In genomic region chr6:107958689-107959362, GRCh38 we compare ENCODE assay signal across 8 cellular contexts. TPM values are rescaled to one million over a fixed set of nuclear protein-coding genes. Genes with fewer than 3 reads are reported as not detected.
DNase-seq lines count a peak whose midpoint lies in the region; FAIRE-seq and TF ChIP-seq lines count a peak whose summit lies in the region.
"Not testable (repeated sequence)": the region's sequence is repeated elsewhere in the genome, so short reads cannot be mapped to it uniquely, and the experiment has no call there.

No MANE protein-coding gene starts in this region.

- FAIRE-seq in kidney (lab: Jason Lieb, UNC) = not testable (repeated sequence)

- H3K27ac ChIP-seq in kidney (ENCODE audit: low read depth in 2 of 2, low read length in 2 of 2) = peak overlapping the region in 1 of 2 donors; percentile 32
- H3K27ac ChIP-seq in neural progenitor cell; subcutaneous abdominal adipose tissue (ENCODE audit: low read depth, low read length): not testable (repeated sequence)

- TF ChIP-seq CTCF in CD14-positive monocyte (IDR thresholded peaks at IDR 0.05); epithelial cell of esophagus (IDR thresholded peaks at IDR 0.05; ENCODE audit: insufficient read depth, low read depth, low read length, missing control alignments); kidney (IDR thresholded peaks at IDR 0.05; ENCODE audit: borderline replicate concordance, extremely low read depth, insufficient read depth); neural progenitor cell (IDR thresholded peaks at IDR 0.05): not testable (repeated sequence)

- H2AFZ ChIP-seq in neural progenitor cell (replicated peaks) = peak overlapping the region; percentile 98

- peaks cover 28% of the 10 kb centered on the region for H4K20me1 ChIP-seq in neural progenitor cell (ENCODE audit: low read depth)

- H3K27me3 ChIP-seq in adipocyte (replicated peaks; ENCODE audit: control insufficient read depth, insufficient read depth, low read length); neural progenitor cell; subcutaneous abdominal adipose tissue (ENCODE audit: control insufficient read depth in 5 of 5, insufficient read depth in 4 of 5, low read length in 5 of 5): not testable (repeated sequence)

- H3F3A ChIP-seq in neural progenitor cell (ENCODE audit: low read depth) = peaks cover 19% of the 10 kb centered on the region

- H3K79me2 ChIP-seq in neural progenitor cell (ENCODE audit: low read depth) = peaks cover 41% of the 10 kb centered on the region

- H3K36me3 ChIP-seq in adipocyte (ENCODE audit: control insufficient read depth, insufficient read depth, low read length, severe bottlenecking); kidney (ENCODE audit: control insufficient read depth in 1 of 2, insufficient read depth in 2 of 2, low read length in 2 of 2); neural progenitor cell; subcutaneous abdominal adipose tissue (ENCODE audit: control insufficient read depth in 5 of 5, insufficient read depth in 5 of 5, low read length in 5 of 5): not testable (repeated sequence)

- DNase-seq in CD14-positive monocyte (ENCODE audit: low spot score); Jurkat, Clone E6-1 (ENCODE audit: low read depth, low spot score); T-helper 2 cell treated with Interferon-gamma antibody and Interleukin-4, amounts not matched to agents 5 μg/mL and 100 μg/mL, for 36 hours (ENCODE audit: low spot score); adipocyte (ENCODE audit: low read depth); epithelial cell of esophagus (ENCODE audit: low read depth); kidney; neural progenitor cell (ENCODE audit: low spot score): not testable (repeated sequence)

- peak overlapping the region; percentile 74 for H3K4me2 ChIP-seq in neural progenitor cell

- H3K36me3 Mint-ChIP-seq in CD14-positive monocyte = not testable (repeated sequence)
- peaks cover 25% of the 10 kb centered on the region for H3K36me3 Mint-ChIP-seq in T-helper 2 cell treated with Interferon-gamma antibody and Interleukin-4, amounts not matched to agents 5 μg/mL and 100 μg/mL, for 36 hours (ENCODE audit: low read depth)
- H3K36me3 Mint-ChIP-seq in neural progenitor cell = peaks cover 20% of the 10 kb centered on the region

- peak overlapping the region; percentile 92 to 97 for H3K4me3 Mint-ChIP-seq in CD14-positive monocyte
- H3K4me3 Mint-ChIP-seq in T-helper 2 cell treated with Interferon-gamma antibody and Interleukin-4, amounts not matched to agents 5 μg/mL and 100 μg/mL, for 36 hours = peak overlapping the region; percentile 88
- H3K4me3 Mint-ChIP-seq in neural progenitor cell = peak overlapping the region; percentile 98

- H3K4me1 ChIP-seq in adipocyte (ENCODE audit: control insufficient read depth, insufficient read depth, low read length) (peaks cover 20% of the 10 kb centered on the region), neural progenitor cell (peaks cover 14% of the 10 kb centered on the region), subcutaneous abdominal adipose tissue (ENCODE audit: control insufficient read depth in 5 of 5, insufficient read depth in 5 of 5, low read length in 5 of 5) (peaks cover 0 to 25% (median 24%) of the 10 kb centered on the region in 5 donors)
- H3K4me1 ChIP-seq in kidney (ENCODE audit: control insufficient read depth in 1 of 2, insufficient read depth in 1 of 2, low read depth in 1 of 2, low read length in 2 of 2) = not testable (repeated sequence)

- H3K9me3 ChIP-seq in adipocyte (ENCODE audit: control insufficient read depth, low read length); kidney (ENCODE audit: control insufficient read depth in 1 of 2, low read length in 2 of 2); neural progenitor cell (ENCODE audit: low read depth); subcutaneous abdominal adipose tissue (ENCODE audit: control insufficient read depth in 5 of 5, low read length in 5 of 5): not testable (repeated sequence)

- peak overlapping the region; percentile 64 for H3K4me3 ChIP-seq in Jurkat, Clone E6-1 (ENCODE audit: low read length)
- H3K4me3 ChIP-seq in adipocyte (ENCODE audit: low read length) = peak overlapping the region; percentile 86
- H3K4me3 ChIP-seq in epithelial cell of esophagus (ENCODE audit: low read length) = peak overlapping the region; percentile 68
- peak overlapping the region; percentile 69 to 71 for H3K4me3 ChIP-seq in kidney (ENCODE audit: low read length in 2 of 2)
- H3K4me3 ChIP-seq in neural progenitor cell = peak overlapping the region; percentile 82
- H3K4me3 ChIP-seq in subcutaneous abdominal adipose tissue (ENCODE audit: low read depth in 1 of 5, low read length in 5 of 5) = peak overlapping the region; percentile 56 to 72 (median 65)

- H3K9me3 Mint-ChIP-seq in CD14-positive monocyte; T-helper 2 cell treated with Interferon-gamma antibody and Interleukin-4, amounts not matched to agents 5 μg/mL and 100 μg/mL, for 36 hours: not testable (repeated sequence)
- H3K9me3 Mint-ChIP-seq in neural progenitor cell = peaks cover 19% of the 10 kb centered on the region

- H3K4me1 Mint-ChIP-seq in CD14-positive monocyte = peaks cover 30% of the 10 kb centered on the region
- peaks cover 26% of the 10 kb centered on the region for H3K4me1 Mint-ChIP-seq in T-helper 2 cell treated with Interferon-gamma antibody and Interleukin-4, amounts not matched to agents 5 μg/mL and 100 μg/mL, for 36 hours (ENCODE audit: low read depth)
- H3K4me1 Mint-ChIP-seq in neural progenitor cell = not testable (repeated sequence)

- intact Hi-C loops in CD14-positive monocyte (cut with micrococcal nuclease) = loop anchor here (5.0 to 10.0 kb wide), 3 partner anchors 113 to 1634 kb away; partner anchors contain the start of genes OSTM1 (in 2 of the 2) and ATG5 (in 1 of the 2)
- intact Hi-C loops in kidney (cut with DNase I) = not testable (repeated sequence)

- H3K27me3 Mint-ChIP-seq in CD14-positive monocyte (ENCODE audit: low read depth in 3 of 3); T-helper 2 cell treated with Interferon-gamma antibody and Interleukin-4, amounts not matched to agents 5 μg/mL and 100 μg/mL, for 36 hours (ENCODE audit: low read depth): not testable (repeated sequence)
- H3K27me3 Mint-ChIP-seq in neural progenitor cell (ENCODE audit: insufficient read depth, low read depth) = peaks cover 10% of the 10 kb centered on the region

- peak overlapping the region; percentile 85 for H3K9ac ChIP-seq in adipocyte (ENCODE audit: low read length)
- H3K9ac ChIP-seq in kidney (ENCODE audit: low read length in 2 of 2) = peak overlapping the region in 1 of 2 donors; percentile 61
- H3K9ac ChIP-seq in neural progenitor cell = not testable (repeated sequence)
- peak overlapping the region in 3 of 5 donors; percentile 71 to 77 (median 75) for H3K9ac ChIP-seq in subcutaneous abdominal adipose tissue (ENCODE audit: low read length in 5 of 5)

- H3K27ac Mint-ChIP-seq in CD14-positive monocyte = peak overlapping the region in 2 of 7 donors; percentile 48 to 96
- peak overlapping the region; percentile 97 for H3K27ac Mint-ChIP-seq in T-helper 2 cell treated with Interferon-gamma antibody and Interleukin-4, amounts not matched to agents 5 μg/mL and 100 μg/mL, for 36 hours
- H3K27ac Mint-ChIP-seq in neural progenitor cell = not testable (repeated sequence)

RNA-seq across cellular contexts. Expression of gene SEC63, which starts 0.8 kb away (rescaled TPM):
- polyA plus RNA-seq in CD14-positive monocyte (10 to 100 TPM; 12.0 to 33.7 TPM), kidney (ENCODE audit: insufficient read depth, low read depth, low replicate concordance) (31.4 TPM)
- polyA plus RNA-seq in Jurkat, Clone E6-1 (2012; ENCODE audit: insufficient read depth, insufficient read length) = 71.9 TPM
- total RNA-seq in kidney (88.8 TPM), neural progenitor cell (ENCODE audit: low replicate concordance) (15.9 and 20.7 TPM in 2 replicates)
